Comparison of ENCODE assay signal across 28 cellular contexts in the genomic region with DNA sequence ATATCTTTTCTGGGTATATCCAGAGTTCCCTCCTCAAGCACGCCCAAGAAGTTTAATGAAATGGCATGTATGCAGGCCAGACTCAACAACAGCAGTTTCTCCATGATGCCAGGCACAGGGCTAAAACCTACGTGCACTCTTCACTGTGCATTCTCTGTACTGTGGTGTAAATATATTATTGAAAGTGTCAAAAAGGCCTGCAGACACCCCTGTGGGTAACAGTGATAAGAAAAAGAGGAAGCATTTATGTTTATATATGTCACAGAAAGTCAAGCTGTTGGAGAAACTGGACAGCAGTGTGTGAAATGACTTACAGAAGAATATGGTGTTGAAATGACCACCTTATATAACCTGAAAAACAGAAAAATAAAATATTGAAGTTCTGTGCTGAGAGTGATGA. TPM values are rescaled to one million over a fixed set of nuclear protein-coding genes. Genes with fewer than 3 reads are reported as not detected.
"Had no signal": no experiment of that assay in that cellular context is flagged by ENCODE, and none has a peak within 500 bp of the region (broad histone marks: within the 10 kb centered on the region; RNA-seq: fewer than 3 reads in every experiment).

No MANE protein-coding gene starts in this region.

- ATAC-seq: activated CD8-positive, alpha-beta T cell treated with anti-CD3 and anti-CD28 coated beads for 36 hours; activated naive CD8-positive, alpha-beta T cell treated with anti-CD3 and anti-CD28 coated beads, Interleukin-2, amount 50 U/mL, for 24 hours; activated T-cell treated with anti-CD3 and anti-CD28 coated beads, Interleukin-2, amount 50 U/mL, for 4 hours; foreskin keratinocyte; left lung; natural killer cell; psoas muscle; stimulated activated naive B cell treated with anti-CD40 and anti-IgM and Interleukin-4, amounts not matched to agents 10 μg/mL and 1 μg/mL and 100 μg/mL, for 72 hours had no signal

- H3K4me1 ChIP-seq: breast epithelium, esophagus muscularis mucosa, foreskin keratinocyte, left lung, neural progenitor cell, parathyroid adenoma, psoas muscle, stomach, thyroid gland, upper lobe of left lung had no signal

- DNase-seq: activated B cell treated with CpG ODN at 0.5 μM for 24 hours; activated CD4-positive, alpha-beta T cell treated with anti-CD3 and anti-CD28 coated beads, Interleukin-2, amount 50 U/mL, for 1 hour; activated CD8-positive, alpha-beta T cell treated with anti-CD3 and anti-CD28 coated beads for 36 hours; activated naive CD8-positive, alpha-beta T cell treated with anti-CD3 and anti-CD28 coated beads, Interleukin-2, amount 50 U/mL, for 24 hours; activated T-cell treated with anti-CD3 and anti-CD28 coated beads, Interleukin-2, amount 50 U/mL, for 4 hours; amygdala; central memory CD4-positive, alpha-beta T cell; endodermal cell; foreskin keratinocyte; left lung; mesendoderm; natural killer cell; occipital lobe; psoas muscle; stimulated activated CD4-positive, alpha-beta T cell treated with anti-CD3 and anti-CD28 coated beads, Interleukin-1b, Interleukin-23, amount 100 ng/mL, for 48 hours; stimulated activated naive B cell treated with anti-CD40 and anti-IgM and Interleukin-4, amounts not matched to agents 10 μg/mL and 1 μg/mL and 100 μg/mL, for 72 hours; stomach; thyroid gland; upper lobe of left lung had no signal

- H3K36me3 ChIP-seq: breast epithelium, esophagus muscularis mucosa, left lung, neural progenitor cell, stomach, thyroid gland, upper lobe of left lung had no signal

- H3K27ac ChIP-seq: breast epithelium, esophagus muscularis mucosa, foreskin keratinocyte, left lung, neural progenitor cell, parathyroid adenoma, psoas muscle, stomach, thyroid gland, upper lobe of left lung had no signal

- H3K9me3 ChIP-seq: breast epithelium, esophagus muscularis mucosa, left lung, psoas muscle, stomach, thyroid gland, upper lobe of left lung had no signal

- H3K4me3 ChIP-seq: breast epithelium, esophagus muscularis mucosa, left lung, lung, neural progenitor cell, psoas muscle, smooth muscle cell, stomach, thyroid gland, upper lobe of left lung had no signal

- H3K27me3 ChIP-seq: esophagus muscularis mucosa, foreskin keratinocyte, left lung, neural progenitor cell, stomach, thyroid gland, upper lobe of left lung had no signal

RNA-seq across cellular contexts. Expression of gene DCAF8L1, which starts 29.6 kb away (rescaled TPM):
- total RNA-seq: activated B cell treated with CpG ODN at 0.5 μM for 24 hours; activated CD8-positive, alpha-beta T cell treated with anti-CD3 and anti-CD28 coated beads for 36 hours; activated T-cell treated with anti-CD3 and anti-CD28 coated beads, Interleukin-2, amount 50 U/mL, for 4 hours; activated T-helper 2 cell treated with anti-CD3 and anti-CD28 coated beads, Interferon-gamma antibody, Interleukin-2, Interleukin-4, amounts not matched to agents 10 μg/mL and 5 μg/mL and 100 μg/mL, durations not matched to agents 14 hours and 24 hours and 36 hours; breast epithelium; endodermal cell; esophagus muscularis mucosa; foreskin keratinocyte; glomerular endothelial cell; left lung; lung; mononuclear cell; natural killer cell; occipital lobe; psoas muscle; smooth muscle cell; stomach; thyroid gland; upper lobe of left lung had no signal
